Comparison of ENCODE assay signal across 18 cellular contexts in the genomic region with DNA sequence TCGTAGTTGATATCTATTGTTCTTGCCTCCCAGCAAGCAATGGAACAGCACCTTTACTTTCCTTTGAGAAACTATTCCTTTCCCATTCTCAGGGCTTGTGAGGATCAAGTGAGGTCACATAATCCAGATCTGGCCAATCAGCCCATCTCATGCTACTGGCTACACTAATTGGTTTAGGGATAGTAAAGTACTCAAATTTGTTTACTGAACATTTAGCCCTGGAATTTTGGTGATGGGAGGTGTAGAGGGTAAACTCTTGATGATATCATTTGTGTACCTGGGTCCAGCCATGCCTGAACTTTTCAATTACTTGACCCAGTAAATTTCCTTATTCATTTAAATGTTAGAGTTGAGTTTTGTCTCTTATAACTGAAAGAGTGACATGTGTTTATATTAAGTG.
A peak's percentile ranks its signal among the peaks of the same experiment; 100 is the strongest.
DNase-seq lines count a peak whose midpoint lies in the region; ATAC-seq and TF ChIP-seq lines count a peak whose summit lies in the region.
"Had no signal": no experiment of that assay in that cellular context is flagged by ENCODE, and none has a peak within 500 bp of the region (broad histone marks: within the 10 kb centered on the region; RNA-seq: fewer than 3 reads in every experiment).

No MANE protein-coding gene starts in this region.

- no peaks in the 10 kb centered on the region for H4K20me1 ChIP-seq in osteoblast (ENCODE audit: insufficient read depth, low read length)

- no peaks in the 10 kb centered on the region for H3K9me3 ChIP-seq in osteoblast (ENCODE audit: low read depth, low read length)
- H3K9me3 ChIP-seq: A549, HAP-1 had no signal

- peaks cover 32% of the 10 kb centered on the region for H3K4me1 ChIP-seq in osteoblast (ENCODE audit: insufficient read depth, low read length)
- H3K4me1 ChIP-seq: A549, HAP-1 had no signal

- H3K36me3 ChIP-seq in osteoblast (ENCODE audit: insufficient read depth, low read length), result no peaks in the 10 kb centered on the region
- H3K36me3 ChIP-seq: HAP-1 had no signal

- no peak overlapping the region for H3K4me3 ChIP-seq in osteoblast (ENCODE audit: insufficient read depth, low read length)
- H3K4me3 ChIP-seq: A549, GM23338, HAP-1 had no signal

- no peaks in the 10 kb centered on the region for H3K79me2 ChIP-seq in osteoblast (ENCODE audit: insufficient read depth, low read length)

- no peak for TF ChIP-seq CTCF in osteoblast (IDR thresholded peaks at IDR 0.05; ENCODE audit: extremely low read depth, low read depth, low read length)

- peak overlapping the region; percentile 52 for H2AFZ ChIP-seq in osteoblast (ENCODE audit: low read length)
- H2AFZ ChIP-seq: GM23338 had no signal

- ATAC-seq in HG02938 (IDR thresholded peaks at IDR 0.05; ENCODE audit: unreplicated experiment) (no peak), HG02970 (IDR thresholded peaks at IDR 0.05; ENCODE audit: low FRiP score, unreplicated experiment) (no peak)
- ATAC-seq: A549, GM23338, Panc1, SK-N-SH treated with all-trans-retinoic acid at 6 μM for 48 hours, T-cell had no signal

- DNase-seq in NCI-H2196 (lab: John Stamatoyannopoulos, UW; ENCODE audit: unreplicated experiment), result peak; percentile 9
- no peak for DNase-seq in NCI-H2196 treated with DMSO at 0.1 percent for 48 hours (lab: John Stamatoyannopoulos, UW; ENCODE audit: unreplicated experiment)
- DNase-seq in NCI-H2029 (lab: John Stamatoyannopoulos, UW), result peak; percentile 46
- peak; percentile 34 for DNase-seq in NCI-H774 (lab: John Stamatoyannopoulos, UW)
- no peak for DNase-seq in osteoblast (ENCODE audit: insufficient read length, low spot score, missing footprints)
- DNase-seq in OCI-M2 (lab: John Stamatoyannopoulos, UW; ENCODE audit: unreplicated experiment), result no peak
- DNase-seq: CD4-positive, CD25-positive, alpha-beta regulatory T cell; NCI-H187 treated with DMSO at 0.1 percent for 48 hours; NCI-H446 treated with DMSO at 0.1 percent for 48 hours; SIG-M5; T-cell had no signal

- H3K27me3 ChIP-seq in osteoblast (ENCODE audit: insufficient read depth, low read length), result no peaks in the 10 kb centered on the region

- peak overlapping the region; percentile 62 for H3K4me2 ChIP-seq in osteoblast (ENCODE audit: insufficient read depth, low read length)
- H3K4me2 ChIP-seq: A549, GM23338 had no signal

- H3K27ac ChIP-seq in osteoblast (ENCODE audit: low read depth, low read length), result peak overlapping the region; percentile 64
- H3K27ac ChIP-seq: A549 had no signal

Comparison
In these comparisons a context has a peak if more than half of its experiments do, and no peak if none do; other contexts are left out.
1. DNase-seq: peak in NCI-H2196 (single experiment), NCI-H2029 (single experiment) and NCI-H774 (single experiment); none in NCI-H2196 treated with DMSO at 0.1 percent for 48 hours (single experiment), osteoblast (single experiment) and OCI-M2 (single experiment).